Comparison of ENCODE assay signal across 14 cellular contexts in genomic region chr6:133341607-133342158, GRCh38.
A peak's percentile ranks its signal among the peaks of the same experiment; 100 is the strongest.
DNase-seq lines count a peak whose midpoint lies in the region; ATAC-seq, FAIRE-seq and TF ChIP-seq lines count a peak whose summit lies in the region.
"Had no signal": no experiment of that assay in that cellular context is flagged by ENCODE, and none has a peak within 500 bp of the region (broad histone marks: within the 10 kb centered on the region; RNA-seq: fewer than 3 reads in every experiment).

No MANE protein-coding gene starts in this region.

- TF ChIP-seq CTCF in AG04450 (IDR thresholded peaks at IDR 0.05; ENCODE audit: low read depth, low read length) (no peak), RWPE2 (IDR thresholded peaks at IDR 0.05; ENCODE audit: poor library complexity, severe bottlenecking) (no peak)

- DNase-seq in AG04450 (ENCODE audit: low read depth, low spot score) (peak; percentile 15), RWPE2 (ENCODE audit: low spot score) (no peak), NCI-H2227 (lab: John Stamatoyannopoulos, UW; ENCODE audit: unreplicated experiment) (no peak), UCSD-AML1 (lab: John Stamatoyannopoulos, UW; ENCODE audit: unreplicated experiment) (no peak)
- DNase-seq: activated CD4-positive, alpha-beta memory T cell treated with anti-CD3 and anti-CD28 coated beads, Interleukin-2, amount 10 ng/mL, durations not matched to agents 7 days and 5 days; activated naive CD8-positive, alpha-beta T cell treated with anti-CD3 and anti-CD28 coated beads for 36 hours; C1 segment of cervical spinal cord; mucosa of descending colon; sigmoid colon; T-helper 17 cell had no signal

- H3K36me3 ChIP-seq in RWPE2 (ENCODE audit: low read depth): no peaks in the 10 kb centered on the region
- H3K36me3 ChIP-seq: sigmoid colon had no signal

- peak; percentile 71 for ATAC-seq in RWPE2 (ENCODE audit: low read depth)
- no peak for ATAC-seq in GM19467 (IDR thresholded peaks at IDR 0.05; ENCODE audit: unreplicated experiment)
- ATAC-seq in GM19328 (IDR thresholded peaks at IDR 0.05; ENCODE audit: unreplicated experiment): no peak
- ATAC-seq: mucosa of descending colon, T-helper 17 cell had no signal

- CTCF ChIA-PET in AG04450 (lab: Charles Lee): no interaction called here

- H3K4me1 ChIP-seq in RWPE2 (ENCODE audit: insufficient read depth, poor library complexity, severe bottlenecking): peaks cover 23% of the 10 kb centered on the region
- H3K4me1 ChIP-seq: sigmoid colon had no signal

- peak; percentile 94 for TF ChIP-seq EP300 in Ishikawa (IDR thresholded peaks at IDR 0.05; ENCODE audit: borderline replicate concordance)

- H3K27ac ChIP-seq in AG04450 (ENCODE audit: low read depth, low read length) (no peak overlapping the region), RWPE2 (ENCODE audit: poor library complexity, severe bottlenecking) (peak overlapping the region; percentile 69)
- H3K27ac ChIP-seq: sigmoid colon had no signal

- no peaks in the 10 kb centered on the region for H3K9me3 ChIP-seq in AG04450 (ENCODE audit: control insufficient read depth, insufficient read depth, low read length)
- no peaks in the 10 kb centered on the region for H3K9me3 ChIP-seq in RWPE2 (ENCODE audit: severe bottlenecking)
- H3K9me3 ChIP-seq: mucosa of descending colon, sigmoid colon had no signal

- H3K4me3 ChIP-seq in AG04450 (ENCODE audit: low read depth, low read length): no peak overlapping the region
- H3K4me3 ChIP-seq in RWPE2 (ENCODE audit: severe bottlenecking): no peak overlapping the region
- H3K4me3 ChIP-seq: mucosa of descending colon, sigmoid colon had no signal

- no peak for TF ChIP-seq RAD21 in Ishikawa (IDR thresholded peaks at IDR 0.05; ENCODE audit: low read depth)

- POLR2A ChIA-PET in AG04450 (lab: Yijun Ruan, JAX): no interaction called here

- no peaks in the 10 kb centered on the region for H3K27me3 ChIP-seq in AG04450 (ENCODE audit: control insufficient read depth, insufficient read depth, low read length)
- H3K27me3 ChIP-seq in RWPE2 (ENCODE audit: insufficient read depth, poor library complexity, severe bottlenecking): no peaks in the 10 kb centered on the region
- H3K27me3 ChIP-seq: sigmoid colon had no signal

- peak; percentile 89 for FAIRE-seq in islet of Langerhans (lab: Jason Lieb, UNC)

TF ChIP-seq in Ishikawa, 13 proteins besides CTCF, POLR2A, EP300 and RAD21:
- TF ChIP-seq FOXM1 (IDR thresholded peaks at IDR 0.05; ENCODE audit: borderline replicate concordance, low read depth) (peak; percentile 94), CEBPB (IDR thresholded peaks at IDR 0.05) (peak; percentile 89), CREB1 (IDR thresholded peaks at IDR 0.05; ENCODE audit: low read depth) (no peak), TAF1 (IDR thresholded peaks at IDR 0.05; ENCODE audit: low read depth) (no peak), TEAD4 (IDR thresholded peaks at IDR 0.05) (peak; percentile 90), NFIC (IDR thresholded peaks at IDR 0.05) (peak; percentile 97), MAX (IDR thresholded peaks at IDR 0.05) (0 out of 2 replicates have a peak, but pooled peaks have one; percentile 14), TCF12 (IDR thresholded peaks at IDR 0.05; ENCODE audit: low read depth) (peak; percentile 92), YY1 (IDR thresholded peaks at IDR 0.05; ENCODE audit: low read depth) (0 out of 2 replicates have a peak, but pooled peaks have one; percentile 10)
TF ChIP-seq in Ishikawa: peak in this region for 7.
